ENCODE assay signal across 7 cellular contexts in the genomic region with DNA sequence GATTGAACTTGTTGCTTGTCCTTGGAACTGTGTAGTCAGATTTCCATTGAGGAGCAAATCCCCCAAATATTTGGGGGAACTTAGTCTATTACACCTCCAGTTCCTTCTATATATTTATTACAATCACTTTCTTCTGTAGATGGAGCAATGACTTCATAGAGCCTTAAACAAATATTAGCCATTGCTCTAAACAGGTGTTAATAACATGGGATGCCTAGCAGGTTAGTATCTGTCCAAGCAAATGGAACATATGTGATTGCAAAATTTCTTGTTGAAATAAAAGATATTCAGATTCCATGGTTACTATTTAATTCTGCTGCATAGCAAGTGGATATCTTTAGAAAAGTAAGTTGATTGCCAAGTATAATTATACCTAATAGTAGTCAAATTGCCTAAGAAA.
"Had no signal": no experiment of that assay in that cellular context is flagged by ENCODE, and none has a peak within 500 bp of the region (broad histone marks: within the 10 kb centered on the region; RNA-seq: fewer than 3 reads in every experiment).

No MANE protein-coding gene starts in this region.

- H2AFZ ChIP-seq: GM23338 had no signal

- DNase-seq: HFFc6, IMR-90, KG1 had no signal

- H3K36me3 ChIP-seq: HAP-1 had no signal

- ATAC-seq: GM23338, HCT116, K562 had no signal

- H3K4me3 ChIP-seq: GM23338, HAP-1, K562 had no signal

- H3K9me3 ChIP-seq: HAP-1 had no signal

- H3K4me2 ChIP-seq: GM23338 had no signal
